ENCODE assay signal across 8 cellular contexts in genomic region chr3:115783938-115784738, GRCh38.
A peak's percentile ranks its signal among the peaks of the same experiment; 100 is the strongest.
DNase-seq lines count a peak whose midpoint lies in the region; ATAC-seq and TF ChIP-seq lines count a peak whose summit lies in the region.

No MANE protein-coding gene starts in this region.

- peak; percentile 66 to 76 for DNase-seq in AML-193 (lab: John Stamatoyannopoulos, UW)
- DNase-seq in GM19238 (ENCODE audit: insufficient read length, low spot score), result peak; percentile 83
- DNase-seq in NCI-H446 (lab: John Stamatoyannopoulos, UW), result peak; percentile 89 to 95
- peak; percentile 75 for DNase-seq in cerebellar cortex (ENCODE audit: low spot score)
- DNase-seq in kidney epithelial cell (ENCODE audit: low read depth), result peak; percentile 76
- peak; percentile 94 for DNase-seq in stimulated activated CD4-positive, alpha-beta T cell treated with anti-CD3 and anti-CD28 coated beads, Interleukin-15, amount 100 ng/mL, for 24 hours

- peak; percentile 83 for TF ChIP-seq CTCF in kidney epithelial cell (IDR thresholded peaks at IDR 0.05; ENCODE audit: insufficient read depth, low read length, poor library complexity, severe bottlenecking)

- H3K36me3 ChIP-seq in kidney epithelial cell (ENCODE audit: control insufficient read depth, insufficient read depth, low read length), result no peaks in the 10 kb centered on the region

- peak overlapping the region; percentile 63 for H3K4me3 ChIP-seq in kidney epithelial cell (ENCODE audit: low read depth, low read length)

- H3K27me3 ChIP-seq in kidney epithelial cell (ENCODE audit: control insufficient read depth, insufficient read depth, low read length), result no peaks in the 10 kb centered on the region

- peak; percentile 95 for ATAC-seq in HG03432 (IDR thresholded peaks at IDR 0.05; ENCODE audit: unreplicated experiment)
- peak; percentile 85 to 88 for ATAC-seq in activated CD4-positive, CD25-positive, alpha-beta regulatory T cell treated with anti-CD3 and anti-CD28 coated beads, Interleukin-2, amount 50 U/mL, for 24 hours

Comparison
In these comparisons a context has a peak if more than half of its experiments do, and no peak if none do; other contexts are left out.
1. Peak in every context shown above with its lines: DNase-seq, ATAC-seq and H3K4me3 ChIP-seq.